In the genomic region with DNA sequence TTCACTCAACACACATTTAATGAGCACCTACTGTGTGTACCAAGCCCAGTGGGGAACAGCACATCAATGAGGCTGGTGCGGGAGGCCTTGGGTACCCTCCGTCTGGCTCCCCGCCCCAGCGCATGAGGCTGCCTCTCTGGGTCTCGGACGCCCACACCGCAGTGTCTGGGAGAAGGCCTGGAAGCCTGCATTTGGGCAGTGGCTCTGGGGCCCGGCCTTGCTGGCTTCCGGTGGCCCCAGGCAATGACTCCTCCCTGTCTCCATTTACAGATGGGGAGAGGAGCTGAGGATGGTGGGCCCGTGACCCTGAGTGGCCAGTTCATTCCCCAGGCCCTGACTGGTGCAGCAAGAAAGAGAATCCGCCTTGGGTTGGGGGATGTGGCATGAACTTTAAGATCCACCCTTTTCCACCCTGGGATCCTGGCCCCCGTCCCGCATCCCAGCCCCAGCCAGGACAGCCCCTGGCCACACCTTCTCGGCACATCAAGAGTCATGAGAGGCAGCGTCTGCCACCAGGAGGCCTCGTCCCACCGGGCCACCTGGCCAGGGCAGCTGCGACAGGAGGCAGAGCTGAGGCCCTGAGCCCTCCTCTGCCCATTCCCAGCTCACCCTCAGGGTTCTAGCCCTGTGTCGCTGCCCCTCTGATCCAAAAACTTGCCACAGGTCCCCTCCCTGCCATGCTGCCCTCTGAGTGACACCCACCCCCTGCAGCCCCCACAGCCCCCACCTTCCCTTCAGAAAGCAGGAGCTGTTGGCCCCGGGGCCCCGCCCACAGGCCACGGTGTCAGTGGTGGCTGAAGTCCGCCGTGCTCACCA, we compare ENCODE assay signal across 23 cellular contexts. TPM values are rescaled to one million over a fixed set of nuclear protein-coding genes. Genes with fewer than 3 reads are reported as not detected.
A peak's percentile ranks its signal among the peaks of the same experiment; 100 is the strongest.
DNase-seq lines count a peak whose midpoint lies in the region; ATAC-seq and TF ChIP-seq lines count a peak whose summit lies in the region.
"Had no signal": no experiment of that assay in that cellular context is flagged by ENCODE, and none has a peak within 500 bp of the region (broad histone marks: within the 10 kb centered on the region; RNA-seq: fewer than 3 reads in every experiment).

No MANE protein-coding gene starts in this region.

- H3K27me3 Mint-ChIP-seq in H9 (ENCODE audit: low read depth) = peaks cover 6% of the 10 kb centered on the region
- H3K27me3 Mint-ChIP-seq in activated T-helper 2 cell treated with anti-CD3 and anti-CD28 coated beads, Interferon-gamma antibody, Interleukin-2, Interleukin-4, amounts not matched to agents 10 μg/mL and 5 μg/mL and 100 μg/mL, durations not matched to agents 14 hours and 24 hours and 36 hours (ENCODE audit: low read depth) = no peaks in the 10 kb centered on the region
- H3K27me3 Mint-ChIP-seq: stimulated activated naive CD8-positive, alpha-beta T cell treated with anti-CD3 and anti-CD28 coated beads, Interleukin-15, amount 100 ng/mL, for 72 hours had no signal

- H3K27me3 ChIP-seq in H9 (ENCODE audit: insufficient read depth, low read length) = no peaks in the 10 kb centered on the region
- peaks cover 0 to 15% (median 4%) of the 10 kb centered on the region in 7 donors for H3K27me3 ChIP-seq in heart right ventricle
- H3K27me3 ChIP-seq: cardiac muscle cell, neutrophil, tibial nerve had no signal

- H3K18ac ChIP-seq in H9 (ENCODE audit: insufficient read length, low read depth, low read length) = no peak overlapping the region

- H3K79me2 ChIP-seq in H9 (ENCODE audit: insufficient read depth, low read length) = no peaks in the 10 kb centered on the region

- ATAC-seq in Right ventricle myocardium inferior = no peak
- no peak for ATAC-seq in heart right ventricle
- no peak for ATAC-seq in GM18498 (IDR thresholded peaks at IDR 0.05; ENCODE audit: unreplicated experiment)
- ATAC-seq: left lung; stimulated activated naive CD8-positive, alpha-beta T cell treated with anti-CD3 and anti-CD28 coated beads, Interleukin-15, amount 100 ng/mL, for 72 hours had no signal

- WGBS in H9 (ENCODE audit: extremely low coverage, insufficient read length, low lambda C conversion rate) = no CpG with 5 or more reads among the region's 24 CpGs
- 79 to 81% methylated on average over 24 of the region's 24 CpGs for WGBS in heart right ventricle, 2 donors

- H3K4me2 ChIP-seq in H9 (ENCODE audit: insufficient read depth, insufficient read length, low read length) = no peak overlapping the region

- no peak overlapping the region for H3K4me3 Mint-ChIP-seq in H9
- H3K4me3 Mint-ChIP-seq in activated T-helper 2 cell treated with anti-CD3 and anti-CD28 coated beads, Interferon-gamma antibody, Interleukin-2, Interleukin-4, amounts not matched to agents 10 μg/mL and 5 μg/mL and 100 μg/mL, durations not matched to agents 14 hours and 24 hours and 36 hours (ENCODE audit: low read depth) = no peak overlapping the region
- H3K4me3 Mint-ChIP-seq: mesothelial cell of epicardium; stimulated activated naive CD8-positive, alpha-beta T cell treated with anti-CD3 and anti-CD28 coated beads, Interleukin-15, amount 100 ng/mL, for 72 hours; T-helper 1 cell treated with Interleukin-12 subunit alpha and Interleukin-12 subunit beta and Interleukin-4 antibody, amounts not matched to agents 30 μg/mL and 1 μg/mL, for 36 hours had no signal

- no peak overlapping the region for H2BK15ac ChIP-seq in H9 (ENCODE audit: low read depth, low read length)

- H2BK20ac ChIP-seq in H9 (ENCODE audit: low read depth, low read length, poor library complexity, severe bottlenecking) = no peak overlapping the region

- no peak overlapping the region for H4K5ac ChIP-seq in H9 (ENCODE audit: insufficient read length, low read depth, low read length)

- no peak overlapping the region for H3K4ac ChIP-seq in H9 (ENCODE audit: low read depth, low read length)

- H4K91ac ChIP-seq in H9 (ENCODE audit: insufficient read length, low read depth, low read length) = no peak overlapping the region

- H3K4me1 ChIP-seq in H9 (ENCODE audit: insufficient read depth, low read length) (peaks cover 3% of the 10 kb centered on the region; the same call in 1 of the 2 replicates), heart right ventricle (peaks cover 3 to 39% (median 17%) of the 10 kb centered on the region in 9 donors)

- no peak overlapping the region for H3K9ac ChIP-seq in H9 (ENCODE audit: extremely low read depth, insufficient read length, low read length)

- DNase-seq in Right ventricle myocardium inferior (ENCODE audit: missing footprints) = peak; percentile 63
- no peak for DNase-seq in cardiac septum (ENCODE audit: low spot score)
- DNase-seq in H9 = peak; percentile 83
- DNase-seq in activated T-helper 2 cell treated with anti-CD3 and anti-CD28 coated beads, Interferon-gamma antibody, Interleukin-2, Interleukin-4, amounts not matched to agents 10 μg/mL and 5 μg/mL and 100 μg/mL, durations not matched to agents 14 hours and 24 hours and 36 hours (ENCODE audit: low spot score) = no peak
- DNase-seq in T1000 (lab: John Stamatoyannopoulos, UW) = no peak
- no peak for DNase-seq in heart right ventricle
- DNase-seq: activated effector memory CD4-positive, alpha-beta T cell treated with anti-CD3 and anti-CD28 coated beads, Interleukin-2, amount 50 U/mL, for 16 hours; dermis blood vessel endothelial cell; head of caudate nucleus; immature natural killer cell; left lung; NCI-H1417 treated with DMSO at 0.1 percent for 48 hours; NCI-H526; SIG-M5; small intestine; stimulated activated CD4-positive, alpha-beta T cell treated with anti-CD3 and anti-CD28 coated beads, Interleukin-2, amount 100 ng/mL, for 48 hours; stimulated activated naive CD8-positive, alpha-beta T cell treated with anti-CD3 and anti-CD28 coated beads, Interleukin-15, amount 100 ng/mL, for 72 hours had no signal

- no peak overlapping the region for H3K27ac ChIP-seq in H9 (ENCODE audit: insufficient read length, low read depth, low read length)
- no peak overlapping the region for H3K27ac ChIP-seq in heart right ventricle
- H3K27ac ChIP-seq: cardiac muscle cell, left lung, neutrophil, tibial nerve had no signal

- no peaks in the 10 kb centered on the region for H3K23me2 ChIP-seq in H9 (ENCODE audit: insufficient read length, low read depth, low read length, poor library complexity, severe bottlenecking)

- H2BK5ac ChIP-seq in H9 (ENCODE audit: insufficient read length, low read length) = no peak overlapping the region

- H3K27ac Mint-ChIP-seq in H9 = no peak overlapping the region
- H3K27ac Mint-ChIP-seq in activated T-helper 2 cell treated with anti-CD3 and anti-CD28 coated beads, Interferon-gamma antibody, Interleukin-2, Interleukin-4, amounts not matched to agents 10 μg/mL and 5 μg/mL and 100 μg/mL, durations not matched to agents 14 hours and 24 hours and 36 hours = peak overlapping the region; percentile 38
- H3K27ac Mint-ChIP-seq: mesothelial cell of epicardium; T-helper 1 cell treated with Interleukin-12 subunit alpha and Interleukin-12 subunit beta and Interleukin-4 antibody, amounts not matched to agents 30 μg/mL and 1 μg/mL, for 36 hours had no signal

- peak; percentile 22; the same call in 2 of the 3 replicates for TF ChIP-seq CTCF in H9 (conservative IDR thresholded peaks at IDR 0.05)
- no peak for TF ChIP-seq CTCF in heart right ventricle (IDR thresholded peaks at IDR 0.05)

- no peaks in the 10 kb centered on the region; a peak in 1 of 5 replicates for H3K9me3 Mint-ChIP-seq in H9
- H3K9me3 Mint-ChIP-seq in activated T-helper 2 cell treated with anti-CD3 and anti-CD28 coated beads, Interferon-gamma antibody, Interleukin-2, Interleukin-4, amounts not matched to agents 10 μg/mL and 5 μg/mL and 100 μg/mL, durations not matched to agents 14 hours and 24 hours and 36 hours = no peaks in the 10 kb centered on the region
- H3K9me3 Mint-ChIP-seq: immature natural killer cell; mesothelial cell of epicardium; stimulated activated naive CD8-positive, alpha-beta T cell treated with anti-CD3 and anti-CD28 coated beads, Interleukin-15, amount 100 ng/mL, for 72 hours had no signal

- H4K20me1 ChIP-seq in H9 (ENCODE audit: control insufficient read depth, insufficient read depth, insufficient read length) = no peaks in the 10 kb centered on the region

- H2BK12ac ChIP-seq in H9 (ENCODE audit: insufficient read length, low read depth, low read length) = no peak overlapping the region

- intact Hi-C loops in Right ventricle myocardium inferior (cut with DNase I) (no loop called here), cardiac septum (cut with DNase I) (no loop called here), heart right ventricle (cut with DNase I) (no loop called here)
- intact Hi-C loops in activated T-helper 2 cell treated with anti-CD3 and anti-CD28 coated beads, Interferon-gamma antibody, Interleukin-2, Interleukin-4, amounts not matched to agents 10 μg/mL and 5 μg/mL and 100 μg/mL, durations not matched to agents 14 hours and 24 hours and 36 hours (cut with micrococcal nuclease) = no loop called here

- H2BK120ac ChIP-seq in H9 (ENCODE audit: low read depth, low read length, poor library complexity, severe bottlenecking) = no peak overlapping the region

- no peak overlapping the region for H3K56ac ChIP-seq in H9 (ENCODE audit: insufficient read length, low read depth, low read length)

- H3K4me3 ChIP-seq in heart right ventricle = no peak overlapping the region
- H3K4me3 ChIP-seq: cardiac muscle cell, left lung, tibial nerve had no signal

- no peak overlapping the region for H3K23ac ChIP-seq in H9 (ENCODE audit: insufficient read length, low read depth, low read length)

- H3K36me3 ChIP-seq in heart right ventricle = no peaks in the 10 kb centered on the region
- H3K36me3 ChIP-seq: cardiac muscle cell, left lung, neutrophil, tibial nerve had no signal

- H3K4me1 Mint-ChIP-seq in H9 = peaks cover 6 to 15% of the 10 kb centered on the region in 2 experiments
- H3K4me1 Mint-ChIP-seq in activated T-helper 2 cell treated with anti-CD3 and anti-CD28 coated beads, Interferon-gamma antibody, Interleukin-2, Interleukin-4, amounts not matched to agents 10 μg/mL and 5 μg/mL and 100 μg/mL, durations not matched to agents 14 hours and 24 hours and 36 hours (ENCODE audit: low read depth) = peaks cover 28% of the 10 kb centered on the region

- no peaks in the 10 kb centered on the region for H3K9me3 ChIP-seq in H9 (ENCODE audit: control insufficient read depth, low read depth, low read length)
- no peaks in the 10 kb centered on the region for H3K9me3 ChIP-seq in heart right ventricle
- H3K9me3 ChIP-seq: left lung, neutrophil, tibial nerve had no signal

- H4K8ac ChIP-seq in H9 (replicated peaks; ENCODE audit: insufficient read length, low read depth, low read length) = no peak overlapping the region

- no peak overlapping the region for H3T11ph ChIP-seq in H9 (ENCODE audit: low read length)

- no peak overlapping the region for H2AK5ac ChIP-seq in H9 (ENCODE audit: insufficient read length, low read length)

- H3K14ac ChIP-seq in H9 (ENCODE audit: insufficient read depth, low read length) = no peak overlapping the region

- no peaks in the 10 kb centered on the region for H3K79me1 ChIP-seq in H9 (ENCODE audit: insufficient read depth, low read depth, low read length, poor library complexity, severe bottlenecking)

- no peak overlapping the region for H2AFZ ChIP-seq in H9 (ENCODE audit: low read length)

- H3K36me3 Mint-ChIP-seq in H9 (ENCODE audit: insufficient read depth in 1 of 3, low read depth in 3 of 3) = no peaks in the 10 kb centered on the region; a peak in 1 of 7 replicates
- H3K36me3 Mint-ChIP-seq in activated T-helper 2 cell treated with anti-CD3 and anti-CD28 coated beads, Interferon-gamma antibody, Interleukin-2, Interleukin-4, amounts not matched to agents 10 μg/mL and 5 μg/mL and 100 μg/mL, durations not matched to agents 14 hours and 24 hours and 36 hours (ENCODE audit: low read depth) = no peaks in the 10 kb centered on the region
- H3K36me3 Mint-ChIP-seq: immature natural killer cell, mesothelial cell of epicardium had no signal

RNA-seq across cellular contexts. Expression of a gene that starts 17.5 kb away (rescaled TPM):
- total RNA-seq in Right ventricle myocardium inferior (10.0 TPM), cardiac septum (7.9 TPM), H9 (2021) (14.6 and 16.3 TPM in 2 replicates), heart right ventricle (1 to 10 TPM; 6.8 to 10.0 (median 8.1) TPM)
- total RNA-seq in activated T-helper 2 cell treated with anti-CD3 and anti-CD28 coated beads, Interferon-gamma antibody, Interleukin-2, Interleukin-4, amounts not matched to agents 10 μg/mL and 5 μg/mL and 100 μg/mL, durations not matched to agents 14 hours and 24 hours and 36 hours = 17.9 and 18.2 TPM in 2 replicates
- 10 to 100 TPM in 1 of 2 donors, 1 to 10 TPM in 1; 6.5 to 10.8 TPM for polyA plus RNA-seq in heart right ventricle

RNA-seq across cellular contexts. Expression of a gene that starts 25.8 kb away (rescaled TPM):
- 22.5 TPM for total RNA-seq in Right ventricle myocardium inferior
- total RNA-seq in cardiac septum = 16.4 TPM
- total RNA-seq in H9 (2021) = 33.0 and 33.1 TPM in 2 replicates
- total RNA-seq in activated T-helper 2 cell treated with anti-CD3 and anti-CD28 coated beads, Interferon-gamma antibody, Interleukin-2, Interleukin-4, amounts not matched to agents 10 μg/mL and 5 μg/mL and 100 μg/mL, durations not matched to agents 14 hours and 24 hours and 36 hours = 54.3 and 55.7 TPM in 2 replicates
- 10 to 100 TPM; 13.0 to 37.5 (median 16.8) TPM for total RNA-seq in heart right ventricle
- 10 to 100 TPM; 17.7 to 34.5 TPM for polyA plus RNA-seq in heart right ventricle

RNA-seq across cellular contexts. Expression of a gene that starts 38.0 kb away (rescaled TPM):
- total RNA-seq in Right ventricle myocardium inferior (5.5 TPM), cardiac septum (0.94 TPM), H9 (2021) (137 and 150 TPM in 2 replicates), heart right ventricle (1 to 10 TPM in 8 of 10 donors, under 1 TPM in 2; 0.45 to 3.6 (median 1.8) TPM)
- 0.27 and 0.32 TPM in 2 replicates for total RNA-seq in activated T-helper 2 cell treated with anti-CD3 and anti-CD28 coated beads, Interferon-gamma antibody, Interleukin-2, Interleukin-4, amounts not matched to agents 10 μg/mL and 5 μg/mL and 100 μg/mL, durations not matched to agents 14 hours and 24 hours and 36 hours
- polyA plus RNA-seq in heart right ventricle = 10 to 100 TPM in 1 of 2 donors, 1 to 10 TPM in 1; 4.5 to 15.2 TPM

Comparison
In these comparisons a context has a peak if more than half of its experiments do, and no peak if none do; other contexts are left out.
1. DNase-seq: peak in Right ventricle myocardium inferior (single experiment) and H9 (single experiment); none in cardiac septum (single experiment), activated T-helper 2 cell treated with anti-CD3 and anti-CD28 coated beads, Interferon-gamma antibody, Interleukin-2, Interleukin-4, amounts not matched to agents 10 μg/mL and 5 μg/mL and 100 μg/mL, durations not matched to agents 14 hours and 24 hours and 36 hours (single experiment), T1000 (single experiment) and heart right ventricle (0 of 2).
2. RNA of a gene that starts 38.0 kb away (total RNA-seq): 137 to 150 TPM in H9; 5.5 TPM in Right ventricle myocardium inferior (single experiment), 0.45 to 3.6 TPM in heart right ventricle, 0.94 TPM in cardiac septum (single experiment) and 0.27 to 0.32 TPM in activated T-helper 2 cell treated with anti-CD3 and anti-CD28 coated beads, Interferon-gamma antibody, Interleukin-2, Interleukin-4, amounts not matched to agents 10 μg/mL and 5 μg/mL and 100 μg/mL, durations not matched to agents 14 hours and 24 hours and 36 hours; every median in the first group is over 10 times any median in the second.